ENCODE assay signal across 18 cellular contexts in the genomic region with DNA sequence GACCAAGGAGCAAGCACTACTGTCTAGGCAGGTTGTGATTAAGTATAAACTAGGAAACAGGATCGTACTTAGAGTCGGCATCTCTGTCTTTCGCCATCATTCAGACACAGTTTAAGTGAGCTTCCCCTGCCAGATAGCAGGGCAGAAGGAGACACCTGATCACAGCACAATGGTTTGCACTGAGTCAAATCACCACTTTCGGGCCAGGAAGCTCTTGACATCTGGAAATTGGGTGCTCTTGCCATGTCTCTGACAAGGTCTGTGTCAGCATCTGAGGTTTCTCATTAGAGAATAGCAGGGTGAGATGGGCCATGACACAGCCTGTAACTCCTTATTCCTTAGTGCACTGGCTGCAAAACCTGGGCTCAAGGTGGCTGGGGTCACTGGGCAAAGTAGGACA. TPM values are rescaled to one million over a fixed set of nuclear protein-coding genes. Genes with fewer than 3 reads are reported as not detected.
DNase-seq lines count a peak whose midpoint lies in the region; ATAC-seq and TF ChIP-seq lines count a peak whose summit lies in the region.
"Had no signal": no experiment of that assay in that cellular context is flagged by ENCODE, and none has a peak within 500 bp of the region (broad histone marks: within the 10 kb centered on the region; RNA-seq: fewer than 3 reads in every experiment).

No MANE protein-coding gene starts in this region.

- H3K36me3 Mint-ChIP-seq in activated CD4-positive, alpha-beta T cell treated with anti-CD3 and anti-CD28 coated beads for 36 hours (ENCODE audit: low read depth), result no peaks in the 10 kb centered on the region
- H3K36me3 Mint-ChIP-seq in activated CD4-positive, alpha-beta T cell treated with anti-CD3 and anti-CD28 coated beads, Interleukin-2, amount 10 ng/mL, durations not matched to agents 24 days and 14 days (ENCODE audit: low read depth), result no peaks in the 10 kb centered on the region
- no peaks in the 10 kb centered on the region for H3K36me3 Mint-ChIP-seq in osteocyte (ENCODE audit: unreplicated experiment)
- H3K36me3 Mint-ChIP-seq: brain had no signal

- TF ChIP-seq POLR2A in esophagus muscularis mucosa (IDR thresholded peaks at IDR 0.05; ENCODE audit: low read depth), result no peak

- no peak for TF ChIP-seq EP300 in esophagus muscularis mucosa (IDR thresholded peaks at IDR 0.05)

- no peaks in the 10 kb centered on the region for H3K4me1 Mint-ChIP-seq in activated CD4-positive, alpha-beta T cell treated with anti-CD3 and anti-CD28 coated beads for 36 hours
- peaks cover 2% of the 10 kb centered on the region for H3K4me1 Mint-ChIP-seq in activated CD4-positive, alpha-beta T cell treated with anti-CD3 and anti-CD28 coated beads, Interleukin-2, amount 10 ng/mL, durations not matched to agents 24 days and 14 days
- peaks cover 40% of the 10 kb centered on the region for H3K4me1 Mint-ChIP-seq in osteocyte (ENCODE audit: unreplicated experiment)

- POLR2A ChIA-PET in activated CD4-positive, alpha-beta T cell treated with anti-CD3 and anti-CD28 coated beads for 36 hours (lab: Charles Lee), result no interaction called here

- no peak overlapping the region for H3K27ac Mint-ChIP-seq in activated CD4-positive, alpha-beta T cell treated with anti-CD3 and anti-CD28 coated beads for 36 hours
- H3K27ac Mint-ChIP-seq in activated CD4-positive, alpha-beta T cell treated with anti-CD3 and anti-CD28 coated beads, Interleukin-2, amount 10 ng/mL, durations not matched to agents 24 days and 14 days, result no peak overlapping the region
- H3K27ac Mint-ChIP-seq in osteocyte (ENCODE audit: unreplicated experiment), result peak overlapping the region; percentile 19
- H3K27ac Mint-ChIP-seq: brain had no signal

- no peak for DNase-seq in activated CD4-positive, alpha-beta T cell treated with anti-CD3 and anti-CD28 coated beads for 36 hours
- DNase-seq in activated CD4-positive, alpha-beta T cell treated with anti-CD3 and anti-CD28 coated beads, Interleukin-2, amount 10 ng/mL, durations not matched to agents 24 days and 14 days, result no peak
- DNase-seq in osteocyte (ENCODE audit: extremely low spot score, unreplicated experiment) (no peak), cerebellar nuclear complex (lab: John Stamatoyannopoulos, UW) (no peak), esophagus muscularis mucosa (ENCODE audit: extremely low spot score) (no peak), activated gamma-delta T cell treated with Interleukin-2 at 50 U/mL for 16 hours (no peak)
- DNase-seq: 8988T, activated T-cell treated with anti-CD3 and anti-CD28 coated beads for 4 hours, DMS53, erythroblast, H7, MV-4-11, NCI-H446 treated with DMSO at 0.1 percent for 48 hours had no signal

- CTCF ChIA-PET in activated CD4-positive, alpha-beta T cell treated with anti-CD3 and anti-CD28 coated beads for 36 hours (lab: Charles Lee), result no interaction called here

- no peaks in the 10 kb centered on the region for H3K27me3 ChIP-seq in esophagus muscularis mucosa
- H3K27me3 ChIP-seq: suprapubic skin had no signal

- no peaks in the 10 kb centered on the region for H3K9me3 ChIP-seq in esophagus muscularis mucosa
- H3K9me3 ChIP-seq: suprapubic skin had no signal

- no peaks in the 10 kb centered on the region for H3K36me3 ChIP-seq in esophagus muscularis mucosa

- ATAC-seq in activated CD4-positive, alpha-beta T cell treated with anti-CD3 and anti-CD28 coated beads for 36 hours, result peak; percentile 33
- ATAC-seq in GM21717 (IDR thresholded peaks at IDR 0.05; ENCODE audit: unreplicated experiment) (peak; percentile 39), HG03565 (IDR thresholded peaks at IDR 0.05; ENCODE audit: unreplicated experiment) (peak; percentile 47)

- H3K27ac ChIP-seq in esophagus muscularis mucosa (replicated peaks in 1 of 4), result no peak overlapping the region
- H3K27ac ChIP-seq: HL-60, suprapubic skin had no signal

- WGBS in esophagus muscularis mucosa, result 82% methylated on average over 4 of the region's 4 CpGs

- intact Hi-C loops in activated CD4-positive, alpha-beta T cell treated with anti-CD3 and anti-CD28 coated beads for 36 hours (cut with DNase I, micrococcal nuclease), result no loop called here
- intact Hi-C loops in activated CD4-positive, alpha-beta T cell treated with anti-CD3 and anti-CD28 coated beads, Interleukin-2, amount 10 ng/mL, durations not matched to agents 24 days and 14 days (cut with micrococcal nuclease), result no loop called here
- intact Hi-C loops in esophagus muscularis mucosa (cut with DNase I), result no loop called here

- peaks cover 6 to 53% (median 25%) of the 10 kb centered on the region in 4 donors for H3K4me1 ChIP-seq in esophagus muscularis mucosa

- H3K4me3 Mint-ChIP-seq in activated CD4-positive, alpha-beta T cell treated with anti-CD3 and anti-CD28 coated beads for 36 hours, result no peak overlapping the region
- no peak overlapping the region for H3K4me3 Mint-ChIP-seq in activated CD4-positive, alpha-beta T cell treated with anti-CD3 and anti-CD28 coated beads, Interleukin-2, amount 10 ng/mL, durations not matched to agents 24 days and 14 days
- no peak overlapping the region for H3K4me3 Mint-ChIP-seq in osteocyte (ENCODE audit: unreplicated experiment)
- H3K4me3 Mint-ChIP-seq: brain had no signal

- no peaks in the 10 kb centered on the region for H3K27me3 Mint-ChIP-seq in activated CD4-positive, alpha-beta T cell treated with anti-CD3 and anti-CD28 coated beads for 36 hours
- peaks cover 30% of the 10 kb centered on the region for H3K27me3 Mint-ChIP-seq in activated CD4-positive, alpha-beta T cell treated with anti-CD3 and anti-CD28 coated beads, Interleukin-2, amount 10 ng/mL, durations not matched to agents 24 days and 14 days
- H3K27me3 Mint-ChIP-seq in osteocyte (ENCODE audit: unreplicated experiment), result no peaks in the 10 kb centered on the region

- TF ChIP-seq CTCF in osteocyte (IDR thresholded peaks at IDR 0.05) (no peak), esophagus muscularis mucosa (IDR thresholded peaks at IDR 0.05) (no peak)

- H3K4me3 ChIP-seq in esophagus muscularis mucosa, result no peak overlapping the region
- H3K4me3 ChIP-seq: suprapubic skin had no signal

- no peaks in the 10 kb centered on the region for H3K9me3 Mint-ChIP-seq in activated CD4-positive, alpha-beta T cell treated with anti-CD3 and anti-CD28 coated beads for 36 hours (ENCODE audit: low read depth)
- H3K9me3 Mint-ChIP-seq in activated CD4-positive, alpha-beta T cell treated with anti-CD3 and anti-CD28 coated beads, Interleukin-2, amount 10 ng/mL, durations not matched to agents 24 days and 14 days, result no peaks in the 10 kb centered on the region
- H3K9me3 Mint-ChIP-seq in osteocyte (ENCODE audit: unreplicated experiment), result no peaks in the 10 kb centered on the region
- H3K9me3 Mint-ChIP-seq: brain had no signal

RNA-seq across cellular contexts. Expression of gene ADRB2, which starts 8.3 kb away (rescaled TPM):
- total RNA-seq in activated CD4-positive, alpha-beta T cell treated with anti-CD3 and anti-CD28 coated beads for 36 hours, result under 1 TPM in 1 of 2 experiments, not detected in 1; 0.09 TPM
- 0.37 and 0.50 TPM in 2 replicates for total RNA-seq in activated CD4-positive, alpha-beta T cell treated with anti-CD3 and anti-CD28 coated beads, Interleukin-2, amount 10 ng/mL, durations not matched to agents 24 days and 14 days
- total RNA-seq in osteocyte, result 6.6 and 7.1 TPM in 2 replicates
- 1 to 10 TPM; 4.2 to 6.1 (median 4.9) TPM for total RNA-seq in esophagus muscularis mucosa
